ENCODE assay signal across 18 cellular contexts in the genomic region with DNA sequence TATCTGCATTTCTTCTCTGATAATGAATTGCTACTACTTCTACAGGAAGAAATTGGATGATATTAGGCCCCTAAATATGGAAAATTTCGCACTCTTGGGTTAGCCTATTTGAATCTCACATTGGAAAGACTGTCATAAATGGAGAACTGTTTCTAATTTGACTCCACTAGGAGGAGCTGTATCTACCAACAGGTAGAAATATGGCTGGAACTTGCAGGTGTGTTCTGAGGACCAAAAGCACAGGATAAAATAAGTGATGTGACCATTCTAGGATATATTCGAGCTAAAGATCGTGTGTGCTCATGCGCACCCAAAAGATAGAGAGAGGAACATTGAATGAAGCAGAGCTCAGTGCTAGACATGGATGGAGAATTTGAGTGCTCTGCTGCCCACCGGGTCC. TPM values are rescaled to one million over a fixed set of nuclear protein-coding genes. Genes with fewer than 3 reads are reported as not detected.
DNase-seq lines count a peak whose midpoint lies in the region; ATAC-seq and TF ChIP-seq lines count a peak whose summit lies in the region.
"Had no signal": no experiment of that assay in that cellular context is flagged by ENCODE, and none has a peak within 500 bp of the region (broad histone marks: within the 10 kb centered on the region; RNA-seq: fewer than 3 reads in every experiment).

No MANE protein-coding gene starts in this region.

- H2AFZ ChIP-seq in MM.1S (ENCODE audit: low read length): no peak overlapping the region

- no peak overlapping the region for H3K4me3 ChIP-seq in MM.1S (ENCODE audit: low read length)

- H3K9ac ChIP-seq in MM.1S (ENCODE audit: low read length): no peak overlapping the region

- no peaks in the 10 kb centered on the region for H3K9me2 ChIP-seq in MM.1S (replicated peaks; ENCODE audit: insufficient read depth, low read length)

- no peaks in the 10 kb centered on the region for H3K79me2 ChIP-seq in MM.1S (ENCODE audit: low read length)

- H3F3A ChIP-seq in MM.1S (ENCODE audit: insufficient read depth, low read length): peaks cover 2% of the 10 kb centered on the region; the same call in 1 of the 2 replicates

- peaks cover 2% of the 10 kb centered on the region for H3K4me1 Mint-ChIP-seq in progenitor cell of endocrine pancreas (ENCODE audit: low read depth)

- peak; percentile 45 for TF ChIP-seq CTCF in MM.1S (IDR thresholded peaks at IDR 0.05; ENCODE audit: low read length)
- peak; percentile 24 for TF ChIP-seq CTCF in progenitor cell of endocrine pancreas (IDR thresholded peaks at IDR 0.05; ENCODE audit: unreplicated experiment)

- H4K20me1 ChIP-seq in MM.1S (ENCODE audit: insufficient read depth, low read length): no peaks in the 10 kb centered on the region

- H3K27me3 ChIP-seq in MM.1S (replicated peaks; ENCODE audit: insufficient read depth, low read length): no peaks in the 10 kb centered on the region
- H3K27me3 ChIP-seq: neutrophil had no signal

- H3K36me3 Mint-ChIP-seq in progenitor cell of endocrine pancreas (ENCODE audit: insufficient read depth): no peaks in the 10 kb centered on the region
- H3K36me3 Mint-ChIP-seq: activated naive CD4-positive, alpha-beta T cell treated with anti-CD3 and anti-CD28 coated beads, Interleukin-2, amount 50 U/mL, for 24 hours had no signal

- peaks cover 4% of the 10 kb centered on the region for H3K9me3 Mint-ChIP-seq in progenitor cell of endocrine pancreas (ENCODE audit: low read depth)
- H3K9me3 Mint-ChIP-seq: activated naive CD4-positive, alpha-beta T cell treated with anti-CD3 and anti-CD28 coated beads, Interleukin-2, amount 50 U/mL, for 24 hours had no signal

- no peak overlapping the region for H3K4me3 Mint-ChIP-seq in progenitor cell of endocrine pancreas (ENCODE audit: low read depth)
- H3K4me3 Mint-ChIP-seq: activated naive CD4-positive, alpha-beta T cell treated with anti-CD3 and anti-CD28 coated beads, Interleukin-2, amount 50 U/mL, for 24 hours had no signal

- H3K27ac Mint-ChIP-seq in progenitor cell of endocrine pancreas: no peak overlapping the region
- H3K27ac Mint-ChIP-seq: activated naive CD4-positive, alpha-beta T cell treated with anti-CD3 and anti-CD28 coated beads, Interleukin-2, amount 50 U/mL, for 24 hours had no signal

- H3K9me3 ChIP-seq in MM.1S (replicated peaks; ENCODE audit: insufficient read depth, low read length): no peaks in the 10 kb centered on the region
- H3K9me3 ChIP-seq: neutrophil had no signal

- no peak overlapping the region for H3K27ac ChIP-seq in MM.1S (ENCODE audit: low read length)

- no peaks in the 10 kb centered on the region for H3K36me3 ChIP-seq in MM.1S (replicated peaks; ENCODE audit: insufficient read depth, low read length)
- H3K36me3 ChIP-seq: neutrophil had no signal

- DNase-seq in NCI-H82 (lab: John Stamatoyannopoulos, UW): peak; percentile 11
- DNase-seq in NCI-H82 treated with DMSO at 0.1 percent for 48 hours (lab: John Stamatoyannopoulos, UW; ENCODE audit: unreplicated experiment): no peak
- DNase-seq in MM.1S: peak; percentile 18
- DNase-seq in dermis blood vessel endothelial cell: peak; percentile 1
- DNase-seq in progenitor cell of endocrine pancreas (ENCODE audit: low spot score, unreplicated experiment): no peak
- no peak for DNase-seq in kidney tubule cell (ENCODE audit: low spot score)
- DNase-seq: activated CD4-positive, alpha-beta T cell treated with anti-CD3 and anti-CD28 coated beads for 48 hours; COR-L47; H7; islet precursor cell; NCI-H1417 treated with DMSO at 0.1 percent for 48 hours; stimulated activated CD4-positive, alpha-beta T cell treated with anti-CD3 and anti-CD28 coated beads, Interleukin-4, amount 100 ng/mL, for 1 hour had no signal

- ATAC-seq in HG02973 (IDR thresholded peaks at IDR 0.05; ENCODE audit: unreplicated experiment) (no peak), GM19395 (IDR thresholded peaks at IDR 0.05; ENCODE audit: unreplicated experiment) (no peak)

- H3K4me1 ChIP-seq in MM.1S (ENCODE audit: low read length): no peaks in the 10 kb centered on the region

- no peak overlapping the region for H3K4me2 ChIP-seq in MM.1S (ENCODE audit: low read depth, low read length)

- H3K27me3 Mint-ChIP-seq in progenitor cell of endocrine pancreas: peaks cover 3% of the 10 kb centered on the region

RNA-seq across cellular contexts. Expression of a gene that starts 4.8 kb away (rescaled TPM):
- 3.5 and 4.4 TPM in 2 replicates for total RNA-seq in dermis blood vessel endothelial cell
- total RNA-seq in progenitor cell of endocrine pancreas: 8.3 and 9.1 TPM in 2 replicates

RNA-seq across cellular contexts. Expression of a gene that starts 52.7 kb away (rescaled TPM):
- total RNA-seq in dermis blood vessel endothelial cell (not detected in 2 replicates), progenitor cell of endocrine pancreas (not detected in 2 replicates)
- total RNA-seq: bronchial epithelial cell; H7; T-helper 2 cell treated with Interferon-gamma antibody and Interleukin-4, amounts not matched to agents 100 ng/mL and 5 ng/mL, for 36 hours had no signal

Comparison
In these comparisons a context has a peak if more than half of its experiments do, and no peak if none do; other contexts are left out.
1. DNase-seq: peak in NCI-H82 (single experiment), MM.1S (single experiment) and dermis blood vessel endothelial cell (single experiment); none in NCI-H82 treated with DMSO at 0.1 percent for 48 hours (single experiment), progenitor cell of endocrine pancreas (single experiment) and kidney tubule cell (single experiment).